Comparison of ENCODE assay signal across 8 cellular contexts in genomic region chr9:33076031-33076359, GRCh38. TPM values are rescaled to one million over a fixed set of nuclear protein-coding genes. Genes with fewer than 3 reads are reported as not detected.
DNase-seq lines count a peak whose midpoint lies in the region; ATAC-seq lines count a peak whose summit lies in the region.

No MANE protein-coding gene starts in this region.

- no peak overlapping the region for H2BK5ac ChIP-seq in neuronal stem cell (ENCODE audit: low read length)

- no peak overlapping the region for H3K27ac ChIP-seq in neuronal stem cell (replicated peaks; ENCODE audit: low read length)

- DNase-seq in DMS53 (lab: John Stamatoyannopoulos, UW), result peak; percentile 51
- no peak for DNase-seq in DMS53 treated with DMSO at 0.1 percent for 48 hours (lab: John Stamatoyannopoulos, UW; ENCODE audit: unreplicated experiment)
- peak; percentile 44 for DNase-seq in RKO (ENCODE audit: low spot score)
- DNase-seq in neuronal stem cell (ENCODE audit: low spot score), result no peak
- no peak for DNase-seq in H4 (ENCODE audit: low spot score)
- no peak for DNase-seq in GDM1 (lab: John Stamatoyannopoulos, UW)

- no peak overlapping the region for H3K23ac ChIP-seq in neuronal stem cell (ENCODE audit: low read depth, low read length, poor library complexity)

- H3K79me1 ChIP-seq in neuronal stem cell (ENCODE audit: low read depth, low read length), result peaks cover 2% of the 10 kb centered on the region

- H3K9ac ChIP-seq in neuronal stem cell (ENCODE audit: low read depth, low read length, poor library complexity), result peak overlapping the region; percentile 97

- H3K4me2 ChIP-seq in neuronal stem cell (ENCODE audit: insufficient read depth, low read length, poor library complexity, severe bottlenecking), result peak overlapping the region; percentile 72

- no peak overlapping the region for H4K91ac ChIP-seq in neuronal stem cell (ENCODE audit: low read depth, low read length, poor library complexity)

- H2BK15ac ChIP-seq in neuronal stem cell (ENCODE audit: low read length), result no peak overlapping the region

- H2BK120ac ChIP-seq in neuronal stem cell (ENCODE audit: low read depth, low read length), result no peak overlapping the region

- H3K36me3 ChIP-seq in neuronal stem cell (replicated peaks in 1 of 2; ENCODE audit: control insufficient read depth in 2 of 2, insufficient read depth in 2 of 2, low read length in 2 of 2), result peaks cover 12 to 28% of the 10 kb centered on the region in 2 donors

- peak; percentile 9 for ATAC-seq in esophagus mucosa
- ATAC-seq in GM18861 (IDR thresholded peaks at IDR 0.05; ENCODE audit: unreplicated experiment), result no peak

- H3K4me1 ChIP-seq in neuronal stem cell (ENCODE audit: control insufficient read depth in 2 of 2, insufficient read depth in 1 of 2, low read depth in 1 of 2, low read length in 2 of 2), result peaks cover 0 to 7% of the 10 kb centered on the region in 2 donors

- H3K14ac ChIP-seq in neuronal stem cell (ENCODE audit: low read length), result no peak overlapping the region

- no peak overlapping the region for H3K18ac ChIP-seq in neuronal stem cell (ENCODE audit: low read length)

- H3K9me3 ChIP-seq in neuronal stem cell (replicated peaks in 1 of 2; ENCODE audit: control insufficient read depth in 2 of 2, insufficient read depth in 1 of 2, low read depth in 1 of 2, low read length in 2 of 2), result no peaks in the 10 kb centered on the region

- no peak overlapping the region for H4K8ac ChIP-seq in neuronal stem cell (ENCODE audit: low read depth, low read length)

- WGBS in neuronal stem cell (ENCODE audit: extremely low coverage in 2 of 2, insufficient read length in 2 of 2, insufficient replicate concordance in 1 of 2), 2 donors, result no CpG with 5 or more reads among the region's 8 CpGs

- H2BK12ac ChIP-seq in neuronal stem cell (ENCODE audit: low read length), result no peak overlapping the region

- H3K4ac ChIP-seq in neuronal stem cell (ENCODE audit: low read length), result no peak overlapping the region

- H3K4me3 ChIP-seq in neuronal stem cell (ENCODE audit: low read length in 2 of 2), result peak overlapping the region; percentile 82 to 95

- H2AK5ac ChIP-seq in neuronal stem cell (ENCODE audit: low read depth, low read length), result no peak overlapping the region

- H3K27me3 ChIP-seq in neuronal stem cell (ENCODE audit: control insufficient read depth in 3 of 3, insufficient read depth in 3 of 3, low read depth in 1 of 3, low read length in 3 of 3), result no peaks in the 10 kb centered on the region

- H2AFZ ChIP-seq in neuronal stem cell (ENCODE audit: low read length), result peak overlapping the region; percentile 92

RNA-seq across cellular contexts. Expression of gene SMU1, which starts 0.5 kb away (rescaled TPM):
- 11.4 TPM for total RNA-seq in esophagus mucosa
- 14.0 TPM for polyA plus RNA-seq in neuronal stem cell (2013, experiment 1 of 2)
- polyA plus RNA-seq in neuronal stem cell (2013, experiment 2 of 2), result 14.7 TPM
- total RNA-seq in H4 (2014; rRNA removed; shearing (Covaris generic)), result 31.8 and 32.0 TPM in 2 replicates

RNA-seq across cellular contexts. Expression of gene DNAJA1, which starts 50.9 kb away (rescaled TPM):
- 26.3 TPM for total RNA-seq in esophagus mucosa
- polyA plus RNA-seq in neuronal stem cell (2013, experiment 1 of 2), result 153 TPM
- 152 TPM for polyA plus RNA-seq in neuronal stem cell (2013, experiment 2 of 2)
- total RNA-seq in H4 (2014; rRNA removed; shearing (Covaris generic)), result 158 and 253 TPM in 2 replicates

Comparison
In these comparisons a context has a peak if more than half of its experiments do, and no peak if none do; other contexts are left out.
1. DNase-seq: peak in DMS53 (single experiment) and RKO (single experiment); none in DMS53 treated with DMSO at 0.1 percent for 48 hours (single experiment), neuronal stem cell (single experiment), H4 (single experiment) and GDM1 (single experiment).